ENCODE assay signal across 27 cellular contexts in genomic region chr13:107716241-107716640, GRCh38.
"Had no signal": no experiment of that assay in that cellular context is flagged by ENCODE, and none has a peak within 500 bp of the region (broad histone marks: within the 10 kb centered on the region; RNA-seq: fewer than 3 reads in every experiment).

No MANE protein-coding gene starts in this region.

- H3K27ac ChIP-seq: neural progenitor cell, ovary, parathyroid adenoma, psoas muscle, right lobe of liver, sigmoid colon, stomach, thoracic aorta, thyroid gland, tibial nerve, upper lobe of left lung, vagina had no signal

- H3K36me3 ChIP-seq: neural progenitor cell, ovary, right lobe of liver, sigmoid colon, stomach, thoracic aorta, thyroid gland, tibial nerve, upper lobe of left lung, vagina had no signal

- H3K9me3 ChIP-seq: ovary, psoas muscle, right lobe of liver, stomach, thoracic aorta, thyroid gland, tibial nerve, upper lobe of left lung, vagina had no signal

- DNase-seq: natural killer cell; occipital lobe; ovary; psoas muscle; right cardiac atrium; right lobe of liver; sigmoid colon; small intestine; stimulated activated CD4-positive, alpha-beta T cell treated with anti-CD3 and anti-CD28 coated beads, Interleukin-15, amount 100 ng/mL, for 24 hours; stimulated activated CD4-positive, alpha-beta T cell treated with anti-CD3 and anti-CD28 coated beads, Interleukin-2, amount 100 ng/mL, for 24 hours; stimulated activated CD4-positive, alpha-beta T cell treated with anti-CD3 and anti-CD28 coated beads, Interleukin-2, amount 100 ng/mL, for 48 hours; stimulated activated CD4-positive, alpha-beta T cell treated with anti-CD3 and anti-CD28 coated beads, Interleukin-4, amount 100 ng/mL, for 24 hours; stimulated activated naive B cell treated with anti-CD40 and anti-IgM and Interleukin-4, amounts not matched to agents 10 μg/mL and 1 μg/mL and 100 μg/mL, for 72 hours; stimulated activated naive CD4-positive, alpha-beta T cell treated with Interleukin-2 at 50 U/mL for 16 hours; stomach; thyroid gland; trophoblast cell; upper lobe of left lung had no signal

- H3K27me3 ChIP-seq: neural progenitor cell, ovary, right lobe of liver, sigmoid colon, stomach, thyroid gland, tibial nerve, upper lobe of left lung, vagina had no signal

- H3K9me3 Mint-ChIP-seq: nephron, neural progenitor cell had no signal

- H3K27ac Mint-ChIP-seq: natural killer cell; nephron; progenitor cell of endocrine pancreas; stimulated activated effector memory CD8-positive, alpha-beta T cell treated with anti-CD3 and anti-CD28 coated beads, Interleukin-12 subunit alpha, Interleukin-12 subunit beta, amount 100 ng/mL, for 72 hours; stimulated activated naive B cell treated with anti-CD40 and anti-IgM and Interleukin-4, amounts not matched to agents 10 μg/mL and 1 μg/mL and 100 μg/mL, for 72 hours; stimulated activated naive CD8-positive, alpha-beta T cell treated with anti-CD3 and anti-CD28 coated beads, Interleukin-15, Interleukin-2, amounts not matched to agents 100 ng/mL and 50 ng/mL, for 24 hours had no signal

- H3K27me3 Mint-ChIP-seq: stimulated activated naive B cell treated with anti-CD40 and anti-IgM and Interleukin-4, amounts not matched to agents 10 μg/mL and 1 μg/mL and 100 μg/mL, for 72 hours; stimulated activated naive CD8-positive, alpha-beta T cell treated with anti-CD3 and anti-CD28 coated beads, Interleukin-15, Interleukin-2, amounts not matched to agents 100 ng/mL and 50 ng/mL, for 24 hours had no signal

- H3K36me3 Mint-ChIP-seq: natural killer cell; neural progenitor cell; stimulated activated effector memory CD8-positive, alpha-beta T cell treated with anti-CD3 and anti-CD28 coated beads, Interleukin-12 subunit alpha, Interleukin-12 subunit beta, amount 100 ng/mL, for 72 hours; stimulated activated naive B cell treated with anti-CD40 and anti-IgM and Interleukin-4, amounts not matched to agents 10 μg/mL and 1 μg/mL and 100 μg/mL, for 72 hours had no signal

- H3K4me1 ChIP-seq: parathyroid adenoma, psoas muscle, right lobe of liver, sigmoid colon, stomach, thyroid gland, tibial nerve, upper lobe of left lung, vagina had no signal

- H3K4me3 ChIP-seq: neural progenitor cell, ovary, psoas muscle, right lobe of liver, sigmoid colon, stomach, thoracic aorta, thyroid gland, tibial nerve, upper lobe of left lung, vagina had no signal

- H3K9ac ChIP-seq: neural progenitor cell, parathyroid adenoma had no signal

- H3K4me1 Mint-ChIP-seq: natural killer cell; nephron; stimulated activated effector memory CD8-positive, alpha-beta T cell treated with anti-CD3 and anti-CD28 coated beads, Interleukin-12 subunit alpha, Interleukin-12 subunit beta, amount 100 ng/mL, for 72 hours; stimulated activated naive B cell treated with anti-CD40 and anti-IgM and Interleukin-4, amounts not matched to agents 10 μg/mL and 1 μg/mL and 100 μg/mL, for 72 hours had no signal

- H3K4me3 Mint-ChIP-seq: natural killer cell; nephron; neural progenitor cell; stimulated activated effector memory CD8-positive, alpha-beta T cell treated with anti-CD3 and anti-CD28 coated beads, Interleukin-12 subunit alpha, Interleukin-12 subunit beta, amount 100 ng/mL, for 72 hours; stimulated activated naive B cell treated with anti-CD40 and anti-IgM and Interleukin-4, amounts not matched to agents 10 μg/mL and 1 μg/mL and 100 μg/mL, for 72 hours; stimulated activated naive CD8-positive, alpha-beta T cell treated with anti-CD3 and anti-CD28 coated beads, Interleukin-15, Interleukin-2, amounts not matched to agents 100 ng/mL and 50 ng/mL, for 24 hours had no signal
